ENCODE assay signal across 23 cellular contexts in the genomic region with DNA sequence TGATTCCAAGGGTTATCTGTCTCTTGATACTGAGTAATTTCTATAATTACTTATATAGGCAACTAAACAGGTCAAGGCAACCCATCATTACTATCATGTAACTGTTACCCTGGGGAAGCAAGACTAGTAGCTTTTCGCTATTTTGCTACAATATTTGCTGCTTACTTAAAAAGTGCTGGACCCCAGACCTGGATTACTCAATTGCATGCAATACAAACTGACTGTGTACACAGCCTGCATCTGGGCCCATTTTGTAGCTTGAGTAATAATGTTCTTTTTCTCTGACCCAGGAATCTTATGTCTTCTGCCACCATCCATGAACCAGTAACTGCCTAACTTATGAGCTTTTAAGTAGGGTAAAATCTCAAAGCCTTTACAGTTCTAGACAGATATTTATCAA.
"Had no signal": no experiment of that assay in that cellular context is flagged by ENCODE, and none has a peak within 500 bp of the region (broad histone marks: within the 10 kb centered on the region; RNA-seq: fewer than 3 reads in every experiment).

No MANE protein-coding gene starts in this region.

- H3K27me3 ChIP-seq: dorsolateral prefrontal cortex, hepatocyte, sigmoid colon, stomach, transverse colon had no signal

- DNase-seq: cortex of kidney; dorsolateral prefrontal cortex; effector CD8-positive, alpha-beta T cell; foreskin melanocyte; head of caudate nucleus; kidney; left cardiac atrium; left ventricle myocardium inferior; mesenchymal stem cell; midbrain; posterior cingulate gyrus; sigmoid colon; stimulated activated CD4-positive, alpha-beta T cell treated with anti-CD3 and anti-CD28 coated beads, Interleukin-2, amount 100 ng/mL, for 24 hours; stimulated activated CD4-positive, alpha-beta T cell treated with anti-CD3 and anti-CD28 coated beads, Interleukin-4, amount 100 ng/mL, for 4 hours; stimulated activated naive CD4-positive, alpha-beta T cell; stomach; substantia nigra; transverse colon had no signal

- H3K27ac ChIP-seq: dorsolateral prefrontal cortex, hepatocyte, left ventricle myocardium inferior, sigmoid colon, skin epidermis, stomach, thoracic aorta, transverse colon had no signal

- H3K4me3 Mint-ChIP-seq: neural crest cell had no signal

- H3K36me3 ChIP-seq: thoracic aorta had no signal

- H3K4me1 ChIP-seq: left ventricle myocardium inferior, sigmoid colon, stomach, transverse colon had no signal

- H3K4me1 Mint-ChIP-seq: neural crest cell had no signal

- H3K4me3 ChIP-seq: dorsolateral prefrontal cortex, hepatocyte, left ventricle myocardium inferior, lung, sigmoid colon, skin epidermis, stomach, thoracic aorta, transverse colon had no signal

- ATAC-seq: left cardiac atrium had no signal
